ENCODE assay signal across 9 cellular contexts in genomic region chr5:141605523-141606277, GRCh38. TPM values are rescaled to one million over a fixed set of nuclear protein-coding genes. Genes with fewer than 3 reads are reported as not detected.
DNase-seq lines count a peak whose midpoint lies in the region; ATAC-seq, FAIRE-seq and TF ChIP-seq lines count a peak whose summit lies in the region.
"Had no signal": no experiment of that assay in that cellular context is flagged by ENCODE, and none has a peak within 500 bp of the region (broad histone marks: within the 10 kb centered on the region; RNA-seq: fewer than 3 reads in every experiment).

No MANE protein-coding gene starts in this region.

- H3K27me3 ChIP-seq in RWPE2 (ENCODE audit: insufficient read depth, poor library complexity, severe bottlenecking), result no peaks in the 10 kb centered on the region
- H3K27me3 ChIP-seq in keratinocyte (ENCODE audit: control insufficient read depth, extremely low read depth, insufficient read depth, low read length), result no peaks in the 10 kb centered on the region
- H3K27me3 ChIP-seq: SJSA1 had no signal

- H3K4me1 ChIP-seq in RWPE2 (ENCODE audit: insufficient read depth, poor library complexity, severe bottlenecking) (peaks cover 51% of the 10 kb centered on the region), keratinocyte (ENCODE audit: control insufficient read depth, extremely low read depth, insufficient read depth, low read length) (peaks cover 18% of the 10 kb centered on the region)

- peak overlapping the region; percentile 94 for H3K27ac Mint-ChIP-seq in activated naive CD4-positive, alpha-beta T cell treated with anti-CD3 and anti-CD28 coated beads, Interleukin-2, amount 10 ng/mL, durations not matched to agents 7 days and 5 days

- peak overlapping the region; percentile 17 for H3K4me2 ChIP-seq in keratinocyte (ENCODE audit: control insufficient read depth, extremely low read depth, insufficient read depth, low read depth, low read length)

- peaks cover 44% of the 10 kb centered on the region for H3K36me3 ChIP-seq in RWPE2 (ENCODE audit: low read depth)
- peaks cover under 1 to 1% of the 10 kb centered on the region in 2 experiments for H3K36me3 ChIP-seq in keratinocyte (ENCODE audit: control insufficient read depth in 2 of 2, extremely low read depth in 1 of 2, insufficient read depth in 2 of 2, low read length in 2 of 2)

- peaks cover 88% of the 10 kb centered on the region for H3K79me2 ChIP-seq in keratinocyte (ENCODE audit: control insufficient read depth, insufficient read depth, low read length)

- FAIRE-seq in keratinocyte (lab: Jason Lieb, UNC), result no peak

- peak overlapping the region; percentile 59 for H3K4me3 Mint-ChIP-seq in activated naive CD4-positive, alpha-beta T cell treated with anti-CD3 and anti-CD28 coated beads, Interleukin-2, amount 10 ng/mL, durations not matched to agents 7 days and 5 days

- H3K27me3 Mint-ChIP-seq in activated naive CD4-positive, alpha-beta T cell treated with anti-CD3 and anti-CD28 coated beads, Interleukin-2, amount 10 ng/mL, durations not matched to agents 7 days and 5 days, result no peaks in the 10 kb centered on the region

- H2AFZ ChIP-seq in keratinocyte (ENCODE audit: control insufficient read depth, low read length), result no peak overlapping the region

- peaks cover 46% of the 10 kb centered on the region for H3K36me3 Mint-ChIP-seq in activated naive CD4-positive, alpha-beta T cell treated with anti-CD3 and anti-CD28 coated beads, Interleukin-2, amount 10 ng/mL, durations not matched to agents 7 days and 5 days

- H3K9me3 ChIP-seq in RWPE2 (ENCODE audit: severe bottlenecking) (no peaks in the 10 kb centered on the region), keratinocyte (ENCODE audit: control insufficient read depth, low read depth, low read length) (no peaks in the 10 kb centered on the region)
- H3K9me3 ChIP-seq: SJSA1 had no signal

- dilution Hi-C loops in keratinocyte (cut with MboI; ENCODE audit: extremely low pct_ligation_motif_present, low sequenced_read_pairs), result no loop called here

- no peak for TF ChIP-seq CTCF in RWPE2 (IDR thresholded peaks at IDR 0.05; ENCODE audit: poor library complexity, severe bottlenecking)
- no peak for TF ChIP-seq CTCF in keratinocyte (optimal IDR thresholded peaks at IDR 0.05 in 1 of 3, IDR thresholded peaks at IDR 0.05 in 1 of 3, conservative IDR thresholded peaks at IDR 0.05 in 1 of 3; ENCODE audit: extremely low read depth in 1 of 3, insufficient read depth in 2 of 3, low read length in 3 of 3)

- peak; percentile 93 for ATAC-seq in GM18861 (IDR thresholded peaks at IDR 0.05; ENCODE audit: unreplicated experiment)
- ATAC-seq in HG03025 (IDR thresholded peaks at IDR 0.05; ENCODE audit: low FRiP score, unreplicated experiment), result peak; percentile 91
- ATAC-seq in RWPE2 (ENCODE audit: low read depth), result no peak

- no peak for DNase-seq in RWPE2 (ENCODE audit: low spot score)
- peak; percentile 82 for DNase-seq in activated naive CD4-positive, alpha-beta T cell treated with anti-CD3 and anti-CD28 coated beads, Interleukin-2, amount 10 ng/mL, durations not matched to agents 7 days and 5 days
- DNase-seq in keratinocyte (ENCODE audit: low read depth, low spot score), result no peak
- DNase-seq in stimulated activated CD8-positive, alpha-beta memory T cell treated with anti-CD3 and anti-CD28 coated beads, Interleukin-4, amount 100 ng/mL, for 24 hours (ENCODE audit: low read depth), result peak; percentile 42
- DNase-seq in DMS 273 (lab: John Stamatoyannopoulos, UW; ENCODE audit: unreplicated experiment), result no peak
- no peak for DNase-seq in NCI-H774 (lab: John Stamatoyannopoulos, UW)

- no peaks in the 10 kb centered on the region for H3K9me1 ChIP-seq in keratinocyte (ENCODE audit: control insufficient read depth, extremely low read depth, insufficient read depth, low read length)

- H3K27ac ChIP-seq in RWPE2 (ENCODE audit: poor library complexity, severe bottlenecking), result peak overlapping the region; percentile 75
- peak overlapping the region; percentile 85 for H3K27ac ChIP-seq in keratinocyte (ENCODE audit: control insufficient read depth, insufficient read depth, low read length)

- CTCF ChIA-PET in activated naive CD4-positive, alpha-beta T cell treated with anti-CD3 and anti-CD28 coated beads, Interleukin-2, amount 10 ng/mL, durations not matched to agents 7 days and 5 days (lab: Charles Lee), result interaction anchor here (1.2 to 4.8 kb wide), 5 partner anchors 9 to 17 kb away, joined by 3 to 34 read pairs (median 7); partner anchors contain the start of gene DIAPH1

- no peak overlapping the region for H3K9ac ChIP-seq in keratinocyte (ENCODE audit: control insufficient read depth, extremely low read depth, insufficient read depth, low read length)

- peaks cover 90% of the 10 kb centered on the region for H3K4me1 Mint-ChIP-seq in activated naive CD4-positive, alpha-beta T cell treated with anti-CD3 and anti-CD28 coated beads, Interleukin-2, amount 10 ng/mL, durations not matched to agents 7 days and 5 days

- H3K4me3 ChIP-seq in RWPE2 (ENCODE audit: severe bottlenecking) (no peak overlapping the region), keratinocyte (ENCODE audit: control insufficient read depth in 2 of 3, extremely low read depth in 1 of 3, insufficient read depth in 2 of 3, low read depth in 1 of 3, low read length in 3 of 3) (no peak overlapping the region)
- H3K4me3 ChIP-seq: SJSA1 had no signal

- H4K20me1 ChIP-seq in keratinocyte (ENCODE audit: control insufficient read depth, extremely low read depth, insufficient read depth, low read length), result peaks cover 5% of the 10 kb centered on the region

- H3K9me3 Mint-ChIP-seq in activated naive CD4-positive, alpha-beta T cell treated with anti-CD3 and anti-CD28 coated beads, Interleukin-2, amount 10 ng/mL, durations not matched to agents 7 days and 5 days, result no peaks in the 10 kb centered on the region

RNA-seq across cellular contexts. Expression of gene DIAPH1, which starts 13.1 kb away (rescaled TPM):
- polyA plus RNA-seq in keratinocyte, result 64.7 to 130 TPM (median 72.0 TPM) in 3 replicates
- 91.7 TPM for polyA plus RNA-seq in keratinocyte (2011; ENCODE audit: low read depth)
- 67.7 and 75.4 TPM in 2 replicates for polyA plus RNA-seq in keratinocyte (2011; cell fraction: cytosol; rRNA removed)
- 293 and 301 TPM in 2 replicates for polyA plus RNA-seq in keratinocyte (2011; cell fraction: nucleus; rRNA removed)
- polyA plus RNA-seq in keratinocyte (2012; ENCODE audit: low replicate concordance), result 95.0 and 130 TPM in 2 replicates
- polyA minus RNA-seq in keratinocyte, result 205 to 374 TPM (median 259 TPM) in 3 replicates
- 93.6 TPM for polyA minus RNA-seq in keratinocyte (2011; cell fraction: cytosol; rRNA and poly(A)+ RNA removed)
- 223 and 351 TPM in 2 replicates for polyA minus RNA-seq in keratinocyte (2011; cell fraction: nucleus; rRNA and poly(A)+ RNA removed)

RNA-seq across cellular contexts. Expression of gene HDAC3, which starts 30.9 kb away (rescaled TPM):
- 93.6 to 97.4 TPM (median 96.0 TPM) in 3 replicates for polyA plus RNA-seq in keratinocyte
- 55.2 TPM for polyA plus RNA-seq in keratinocyte (2011; ENCODE audit: low read depth)
- 86.5 and 89.9 TPM in 2 replicates for polyA plus RNA-seq in keratinocyte (2011; cell fraction: cytosol; rRNA removed)
- 136 and 143 TPM in 2 replicates for polyA plus RNA-seq in keratinocyte (2011; cell fraction: nucleus; rRNA removed)
- polyA plus RNA-seq in keratinocyte (2012; ENCODE audit: low replicate concordance), result 54.2 and 57.6 TPM in 2 replicates
- polyA minus RNA-seq in keratinocyte, result 86.2 to 94.1 TPM (median 89.9 TPM) in 3 replicates
- 50.8 TPM for polyA minus RNA-seq in keratinocyte (2011; cell fraction: cytosol; rRNA and poly(A)+ RNA removed)
- polyA minus RNA-seq in keratinocyte (2011; cell fraction: nucleus; rRNA and poly(A)+ RNA removed), result 24.4 and 41.6 TPM in 2 replicates

RNA-seq across cellular contexts. Expression of gene RELL2, which starts 31.1 kb away (rescaled TPM):
- 8.9 to 11.1 TPM (median 10.2 TPM) in 3 replicates for polyA plus RNA-seq in keratinocyte
- 3.4 TPM for polyA plus RNA-seq in keratinocyte (2011; ENCODE audit: low read depth)
- polyA plus RNA-seq in keratinocyte (2011; cell fraction: cytosol; rRNA removed), result 5.1 and 8.9 TPM in 2 replicates
- 19.4 and 22.7 TPM in 2 replicates for polyA plus RNA-seq in keratinocyte (2011; cell fraction: nucleus; rRNA removed)
- 4.5 and 8.1 TPM in 2 replicates for polyA plus RNA-seq in keratinocyte (2012; ENCODE audit: low replicate concordance)
- 4.7 to 16.0 TPM (median 5.3 TPM) in 3 replicates for polyA minus RNA-seq in keratinocyte
- polyA minus RNA-seq in keratinocyte (2011; cell fraction: cytosol; rRNA and poly(A)+ RNA removed), result 9.2 TPM
- polyA minus RNA-seq in keratinocyte (2011; cell fraction: nucleus; rRNA and poly(A)+ RNA removed), result 7.0 and 7.4 TPM in 2 replicates

RNA-seq across cellular contexts. Expression of gene FCHSD1, which starts 45.5 kb away (rescaled TPM):
- polyA plus RNA-seq in keratinocyte, result 9.7 to 17.1 TPM (median 13.5 TPM) in 3 replicates
- 44.0 TPM for polyA plus RNA-seq in keratinocyte (2011; ENCODE audit: low read depth)
- 3.7 and 6.5 TPM in 2 replicates for polyA plus RNA-seq in keratinocyte (2011; cell fraction: cytosol; rRNA removed)
- polyA plus RNA-seq in keratinocyte (2011; cell fraction: nucleus; rRNA removed), result 66.6 and 68.3 TPM in 2 replicates
- polyA plus RNA-seq in keratinocyte (2012; ENCODE audit: low replicate concordance), result 8.1 and 44.0 TPM in 2 replicates
- 8.9 to 10.0 TPM (median 9.6 TPM) in 3 replicates for polyA minus RNA-seq in keratinocyte
- polyA minus RNA-seq in keratinocyte (2011; cell fraction: cytosol; rRNA and poly(A)+ RNA removed), result 8.6 TPM
- polyA minus RNA-seq in keratinocyte (2011; cell fraction: nucleus; rRNA and poly(A)+ RNA removed), result 14.1 and 23.7 TPM in 2 replicates

Comparison
In these comparisons a context has a peak if more than half of its experiments do, and no peak if none do; other contexts are left out.
1. DNase-seq: peak in activated naive CD4-positive, alpha-beta T cell treated with anti-CD3 and anti-CD28 coated beads, Interleukin-2, amount 10 ng/mL, durations not matched to agents 7 days and 5 days (single experiment) and stimulated activated CD8-positive, alpha-beta memory T cell treated with anti-CD3 and anti-CD28 coated beads, Interleukin-4, amount 100 ng/mL, for 24 hours (single experiment); none in RWPE2 (single experiment), keratinocyte (single experiment), DMS 273 (single experiment) and NCI-H774 (single experiment).